Comparison of ENCODE assay signal across 8 cellular contexts in the genomic region with DNA sequence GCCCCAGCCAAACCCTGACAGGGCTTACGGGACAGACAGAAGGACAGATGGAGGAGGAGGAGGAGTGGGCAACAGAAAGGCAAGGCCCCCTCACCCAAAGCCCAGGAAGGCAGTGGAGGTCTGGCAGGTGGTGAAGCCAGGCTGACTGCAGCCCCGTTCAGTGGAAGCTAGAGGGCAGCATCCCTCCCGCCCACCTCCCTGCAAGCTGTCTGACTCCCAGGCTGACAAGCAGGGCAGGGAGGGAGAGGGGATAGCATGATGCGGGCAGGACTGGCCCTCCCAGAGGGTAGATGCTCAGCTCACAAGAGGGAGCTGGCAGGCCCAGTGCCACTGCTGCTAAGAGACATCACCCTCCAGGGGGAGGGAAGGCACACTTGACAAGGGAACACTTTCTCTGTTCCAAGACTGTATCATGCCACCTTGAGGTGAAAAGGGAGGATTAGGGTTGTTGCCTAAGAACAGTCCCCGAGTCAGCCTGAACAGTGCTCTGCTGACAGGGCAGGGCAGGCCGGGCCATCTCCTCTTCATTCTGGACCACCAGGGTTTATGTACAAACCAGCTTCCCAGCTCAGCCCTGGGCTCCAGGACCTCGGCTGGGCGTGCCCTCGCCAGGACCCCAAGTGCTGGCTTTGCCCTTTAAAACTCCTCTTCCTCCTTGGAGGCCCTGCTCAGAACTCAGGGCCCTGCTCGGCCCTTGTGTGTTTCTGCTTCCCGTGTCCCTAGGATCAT.
DNase-seq lines count a peak whose midpoint lies in the region; ATAC-seq and TF ChIP-seq lines count a peak whose summit lies in the region.

No MANE protein-coding gene starts in this region.

- no peak overlapping the region for H3K4me2 ChIP-seq in osteoblast (ENCODE audit: insufficient read depth, low read length)

- peaks cover 0 to 3% (median 0%) of the 10 kb centered on the region in 7 donors for H3K9me3 Mint-ChIP-seq in CD14-positive monocyte

- H3K4me3 ChIP-seq in osteoblast (ENCODE audit: insufficient read depth, low read length): no peak overlapping the region
- no peak overlapping the region for H3K4me3 ChIP-seq in aorta (ENCODE audit: low read length in 2 of 2)

- peak; percentile 85 for TF ChIP-seq CTCF in CD14-positive monocyte (IDR thresholded peaks at IDR 0.05)
- TF ChIP-seq CTCF in osteoblast (IDR thresholded peaks at IDR 0.05; ENCODE audit: extremely low read depth, low read depth, low read length): peak; percentile 81

- H3K9me3 ChIP-seq in osteoblast (ENCODE audit: low read depth, low read length) (no peaks in the 10 kb centered on the region), aorta (ENCODE audit: control insufficient read depth, low read length) (no peaks in the 10 kb centered on the region)

- ATAC-seq in GM18870 (IDR thresholded peaks at IDR 0.05; ENCODE audit: unreplicated experiment): peak; percentile 62
- peak; percentile 37 for ATAC-seq in HG03045 (IDR thresholded peaks at IDR 0.05; ENCODE audit: unreplicated experiment)
- no peak for ATAC-seq in aorta (ENCODE audit: low FRiP score)

- H4K20me1 ChIP-seq in osteoblast (ENCODE audit: insufficient read depth, low read length): no peaks in the 10 kb centered on the region

- 70 to 71% methylated on average over 11 of the region's 11 CpGs for WGBS in aorta, 2 donors

- intact Hi-C loops in CD14-positive monocyte (cut with micrococcal nuclease) (loop anchor here (5.0 to 10.0 kb wide), 3 partner anchors 260 to 340 kb away; no protein-coding TSS in a partner anchor), aorta (cut with DNase I) (no loop called here)

- DNase-seq in CD14-positive monocyte (ENCODE audit: low spot score) (peak; percentile 56), NCI-H82 (lab: John Stamatoyannopoulos, UW) (peak; percentile 80), activated T-cell treated with anti-CD3 and anti-CD28 coated beads for 48 hours (ENCODE audit: low read depth) (peak; percentile 59), fibroblast of peridontal ligament (ENCODE audit: extremely low read depth) (peak; percentile 32), osteoblast (ENCODE audit: insufficient read length, low spot score, missing footprints) (peak; percentile 98), aorta (peak; percentile 59 to 73)

- H3K27me3 Mint-ChIP-seq in CD14-positive monocyte (ENCODE audit: low read depth in 3 of 3): peaks cover 0 to 4% (median 0%) of the 10 kb centered on the region in 3 donors

- H3K27ac ChIP-seq in osteoblast (ENCODE audit: low read depth, low read length) (no peak overlapping the region), aorta (ENCODE audit: low read depth in 1 of 2, low read length in 2 of 2) (no peak overlapping the region)

- H3K4me1 Mint-ChIP-seq in CD14-positive monocyte: peaks cover 16% of the 10 kb centered on the region

- H3K27me3 ChIP-seq in osteoblast (ENCODE audit: insufficient read depth, low read length): no peaks in the 10 kb centered on the region
- no peaks in the 10 kb centered on the region for H3K27me3 ChIP-seq in aorta (ENCODE audit: control insufficient read depth in 1 of 2, insufficient read depth in 2 of 2, low read length in 1 of 2)

- H3K4me3 Mint-ChIP-seq in CD14-positive monocyte: no peak overlapping the region

- H3K36me3 Mint-ChIP-seq in CD14-positive monocyte: peaks cover 0 to under 1% of the 10 kb centered on the region in 2 donors

- peak overlapping the region in 1 of 7 donors; percentile 76 for H3K27ac Mint-ChIP-seq in CD14-positive monocyte

- no peaks in the 10 kb centered on the region for H3K79me2 ChIP-seq in osteoblast (ENCODE audit: insufficient read depth, low read length)

- H3K36me3 ChIP-seq in osteoblast (ENCODE audit: insufficient read depth, low read length) (no peaks in the 10 kb centered on the region), aorta (ENCODE audit: control insufficient read depth in 1 of 2, insufficient read depth in 2 of 2, low read length in 1 of 2) (no peaks in the 10 kb centered on the region)

- H3K4me1 ChIP-seq in osteoblast (ENCODE audit: insufficient read depth, low read length) (no peaks in the 10 kb centered on the region), aorta (ENCODE audit: control insufficient read depth in 1 of 2, insufficient read depth in 2 of 2, low read length in 2 of 2) (no peaks in the 10 kb centered on the region)

- H2AFZ ChIP-seq in osteoblast (ENCODE audit: low read length): peak overlapping the region; percentile 65

Comparison
In these comparisons a context has a peak if more than half of its experiments do, and no peak if none do; other contexts are left out.
1. DNase-seq: peak in every context shown above with its lines; median percentile 98 in osteoblast; 80 in NCI-H82; 66 in aorta; 59 in activated T-cell treated with anti-CD3 and anti-CD28 coated beads for 48 hours; 56 in CD14-positive monocyte; 32 in fibroblast of peridontal ligament.
2. intact Hi-C loops: an anchor here in CD14-positive monocyte (5.0 to 10.0 kb wide); none called in aorta.